In the genomic region with DNA sequence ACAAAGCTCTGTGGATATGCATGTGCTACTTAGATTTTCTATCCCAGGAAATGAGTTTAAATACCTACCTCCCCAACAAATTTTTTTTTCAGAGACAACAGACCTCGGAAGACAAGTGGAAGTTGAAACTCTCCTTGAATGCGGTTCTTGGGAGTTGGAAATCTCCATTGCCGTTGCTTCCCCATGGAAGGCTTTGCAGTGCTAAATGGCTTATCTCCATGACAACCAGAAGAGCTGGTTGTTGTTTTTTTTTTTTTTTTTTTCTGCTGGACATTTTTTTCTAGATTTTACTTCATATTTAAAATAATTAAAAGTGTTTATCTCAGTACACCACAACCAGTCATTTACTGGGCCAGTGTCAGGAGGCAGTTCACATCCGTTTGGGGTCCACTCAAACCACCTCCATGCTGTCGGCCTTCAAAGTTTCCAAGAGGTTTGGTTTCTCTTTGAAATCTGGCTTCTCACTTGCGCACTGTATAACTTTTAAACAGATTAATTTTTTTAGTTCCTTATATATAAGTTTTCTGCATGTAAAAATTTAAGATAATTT, we compare ENCODE assay signal across 1 cellular context.
TF ChIP-seq lines count a peak whose summit lies in the region.

No MANE protein-coding gene starts in this region.

TF ChIP-seq in WTC11, 78 proteins besides CTCF, POLR2A, EP300 and RAD21 (continued from another document):
- TF ChIP-seq AFF4 (CRISPR knock-in tag; IDR thresholded peaks at IDR 0.05; ENCODE audit: borderline replicate concordance) (no peak), TEAD1 (CRISPR knock-in tag; IDR thresholded peaks at IDR 0.05) (no peak)
